8 cellular contexts compared by ENCODE assay signal in the genomic region with DNA sequence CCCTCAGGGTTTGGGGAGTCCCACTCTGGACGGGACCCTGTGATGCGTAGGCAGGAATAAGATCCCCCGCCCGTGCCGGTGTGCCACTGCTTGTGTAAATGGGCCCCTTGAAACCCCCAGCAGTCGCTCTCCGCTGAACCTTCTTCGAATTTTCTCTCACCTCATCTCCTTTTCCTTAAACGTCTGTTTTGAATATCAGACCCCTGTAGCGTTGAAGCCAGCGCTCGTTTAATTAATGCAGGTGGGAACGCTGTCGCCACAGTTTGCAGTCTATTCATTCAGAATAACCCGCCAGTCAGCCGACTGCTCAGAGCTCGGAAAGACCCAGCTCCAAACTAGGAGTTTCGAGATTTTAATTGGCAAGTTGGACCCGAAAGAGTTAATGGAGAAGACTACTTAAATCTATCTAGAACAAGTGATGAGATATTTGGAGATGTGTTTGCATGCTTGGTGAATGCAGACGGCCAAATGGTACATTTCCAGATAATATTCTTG. TPM values are rescaled to one million over a fixed set of nuclear protein-coding genes. Genes with fewer than 3 reads are reported as not detected.
DNase-seq lines count a peak whose midpoint lies in the region; ATAC-seq and TF ChIP-seq lines count a peak whose summit lies in the region.

No MANE protein-coding gene starts in this region.

- H3K27ac Mint-ChIP-seq in WTC11: peak overlapping the region; percentile 96

- H3K4me3 Mint-ChIP-seq in WTC11: peak overlapping the region; percentile 98

- H3K9me3 Mint-ChIP-seq in WTC11: no peaks in the 10 kb centered on the region

- POLR2A ChIA-PET in WTC11 (lab: Charles Lee): interaction anchor here (0.7 to 2.8 kb wide), 10 partner anchors 11 to 608 kb away, joined by 3 to 13 read pairs (median 4); a partner anchor contains a TSS

- CTCF ChIA-PET in WTC11 (lab: Charles Lee): interaction anchor here (0.8 to 2.4 kb wide), 8 partner anchors 51 to 760 kb away, joined by 3 to 13 read pairs (median 3); a partner anchor contains a TSS

- H3K36me3 ChIP-seq in left ventricle myocardium inferior (peaks cover 9% of the 10 kb centered on the region), skeletal muscle satellite cell (ENCODE audit: insufficient read depth, low read length) (peaks cover 7% of the 10 kb centered on the region)

- TF ChIP-seq CTCF in WTC11 (IDR thresholded peaks at IDR 0.05) (no peak), left ventricle myocardium inferior (IDR thresholded peaks at IDR 0.05; ENCODE audit: borderline replicate concordance) (no peak)

- H3K4me1 ChIP-seq in left ventricle myocardium inferior (peaks cover 44% of the 10 kb centered on the region), skeletal muscle satellite cell (ENCODE audit: control insufficient read depth, insufficient read depth, low read length) (peaks cover 13% of the 10 kb centered on the region)

- H3K4me1 Mint-ChIP-seq in WTC11: peaks cover 22% of the 10 kb centered on the region

- H3K27me3 Mint-ChIP-seq in WTC11 (ENCODE audit: low read depth): no peaks in the 10 kb centered on the region

- H3K9ac ChIP-seq in skeletal muscle satellite cell (ENCODE audit: low read depth, low read length): peak overlapping the region; percentile 91

- ATAC-seq in HG03064 (IDR thresholded peaks at IDR 0.05; ENCODE audit: low read depth, unreplicated experiment) (peak; percentile 24), WTC11 (peak; percentile 9; the same call in 1 of the 2 replicates)

- H3K27me3 ChIP-seq in left ventricle myocardium inferior (ENCODE audit: low read depth) (no peaks in the 10 kb centered on the region), skeletal muscle satellite cell (ENCODE audit: control insufficient read depth, insufficient read depth, low read length) (no peaks in the 10 kb centered on the region)

- H3K36me3 Mint-ChIP-seq in WTC11: peaks cover 12% of the 10 kb centered on the region

- intact Hi-C loops in left ventricle myocardium inferior (cut with micrococcal nuclease): loop anchor here (10.0 kb wide), 1 partner anchor 139 kb away; no protein-coding TSS in a partner anchor

- no peaks in the 10 kb centered on the region for H3K9me3 ChIP-seq in left ventricle myocardium inferior (replicated peaks)
- H3K9me3 ChIP-seq in skeletal muscle satellite cell (replicated peaks; ENCODE audit: low read length): no peaks in the 10 kb centered on the region

- peak overlapping the region; percentile 80 for H3K4me2 ChIP-seq in skeletal muscle satellite cell (ENCODE audit: low read length)

- H3K27ac ChIP-seq in left ventricle myocardium inferior (replicated peaks): peak overlapping the region; percentile 95

- H3K4me3 ChIP-seq in left ventricle myocardium inferior (peak overlapping the region; percentile 97), skeletal muscle satellite cell (ENCODE audit: low read length) (peak overlapping the region; percentile 79)

- DNase-seq in SIG-M5 treated with dmso at 0.1 percent for 504 hours (lab: John Stamatoyannopoulos, UW; ENCODE audit: unreplicated experiment): peak; percentile 46
- DNase-seq in SIG-M5 (lab: John Stamatoyannopoulos, UW): no peak
- no peak for DNase-seq in WTC11 (ENCODE audit: low spot score)
- DNase-seq in left ventricle myocardium inferior: no peak
- DNase-seq in activated gamma-delta T cell (lab: John Stamatoyannopoulos, UW): no peak
- no peak for DNase-seq in activated CD8-positive, alpha-beta memory T cell treated with anti-CD3 and anti-CD28 coated beads, Interleukin-2, amount 50 U/mL, for 48 hours

TF ChIP-seq in WTC11, 78 proteins besides CTCF, POLR2A, EP300 and RAD21:
- TF ChIP-seq, protein P1, sequence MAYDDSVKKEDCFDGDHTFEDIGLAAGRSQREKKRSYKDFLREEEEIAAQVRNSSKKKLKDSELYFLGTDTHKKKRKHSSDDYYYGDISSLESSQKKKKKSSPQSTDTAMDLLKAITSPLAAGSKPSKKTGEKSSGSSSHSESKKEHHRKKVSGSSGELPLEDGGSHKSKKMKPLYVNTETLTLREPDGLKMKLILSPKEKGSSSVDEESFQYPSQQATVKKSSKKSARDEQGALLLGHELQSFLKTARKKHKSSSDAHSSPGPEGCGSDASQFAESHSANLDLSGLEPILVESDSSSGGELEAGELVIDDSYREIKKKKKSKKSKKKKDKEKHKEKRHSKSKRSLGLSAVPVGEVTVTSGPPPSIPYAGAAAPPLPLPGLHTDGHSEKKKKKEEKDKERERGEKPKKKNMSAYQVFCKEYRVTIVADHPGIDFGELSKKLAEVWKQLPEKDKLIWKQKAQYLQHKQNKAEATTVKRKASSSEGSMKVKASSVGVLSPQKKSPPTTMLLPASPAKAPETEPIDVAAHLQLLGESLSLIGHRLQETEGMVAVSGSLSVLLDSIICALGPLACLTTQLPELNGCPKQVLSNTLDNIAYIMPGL (CRISPR knock-in tag; IDR thresholded peaks at IDR 0.05): 0 out of 2 replicates have a peak, but pooled peaks have one; percentile 12
- TF ChIP-seq, protein P2, sequence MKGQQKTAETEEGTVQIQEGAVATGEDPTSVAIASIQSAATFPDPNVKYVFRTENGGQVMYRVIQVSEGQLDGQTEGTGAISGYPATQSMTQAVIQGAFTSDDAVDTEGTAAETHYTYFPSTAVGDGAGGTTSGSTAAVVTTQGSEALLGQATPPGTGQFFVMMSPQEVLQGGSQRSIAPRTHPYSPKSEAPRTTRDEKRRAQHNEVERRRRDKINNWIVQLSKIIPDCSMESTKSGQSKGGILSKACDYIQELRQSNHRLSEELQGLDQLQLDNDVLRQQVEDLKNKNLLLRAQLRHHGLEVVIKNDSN (CRISPR knock-in tag; IDR thresholded peaks at IDR 0.05): 0 out of 2 replicates have a peak, but pooled peaks have one; percentile 0
- TF ChIP-seq KAT7 (CRISPR knock-in tag; IDR thresholded peaks at IDR 0.05; ENCODE audit: borderline replicate concordance) (no peak), TEAD1 (CRISPR knock-in tag; IDR thresholded peaks at IDR 0.05) (0 out of 2 replicates have a peak, but pooled peaks have one; percentile 4)
TF ChIP-seq in WTC11: peak in this region for 3.

RNA-seq across cellular contexts. Expression of a gene that starts 0.7 kb away (rescaled TPM):
- total RNA-seq in WTC11 (2021) (56.9 to 59.0 TPM (median 57.5 TPM) in 3 replicates), left ventricle myocardium inferior (34.5 TPM)
- total RNA-seq in skeletal muscle satellite cell (2012; rRNA removed): 19.8 and 21.6 TPM in 2 replicates
